In the genomic region with DNA sequence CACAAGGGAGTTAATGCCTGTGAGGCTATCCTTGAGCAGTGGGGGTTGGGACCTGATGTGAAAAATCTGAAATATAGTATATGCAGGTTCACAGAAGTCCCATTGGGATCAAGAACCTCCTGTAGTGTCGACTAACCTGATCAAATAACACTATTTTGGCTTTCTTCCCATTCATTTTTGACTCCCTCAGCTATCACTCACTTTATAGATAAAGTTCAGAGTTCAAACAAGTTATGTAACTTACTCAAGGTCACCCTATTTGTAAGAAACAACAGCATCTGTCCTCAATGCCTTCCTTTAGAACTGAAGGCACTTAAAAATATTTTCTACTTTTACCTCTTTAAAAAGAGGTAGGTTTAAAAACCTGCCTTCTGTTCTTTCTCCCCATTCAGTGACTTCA, we compare ENCODE assay signal across 2 cellular contexts.
TF ChIP-seq lines count a peak whose summit lies in the region.

No MANE protein-coding gene starts in this region.

TF ChIP-seq in GM23338, 12 proteins besides CTCF, POLR2A, EP300 and RAD21 (continued from another document):
- TF ChIP-seq, protein P1, sequence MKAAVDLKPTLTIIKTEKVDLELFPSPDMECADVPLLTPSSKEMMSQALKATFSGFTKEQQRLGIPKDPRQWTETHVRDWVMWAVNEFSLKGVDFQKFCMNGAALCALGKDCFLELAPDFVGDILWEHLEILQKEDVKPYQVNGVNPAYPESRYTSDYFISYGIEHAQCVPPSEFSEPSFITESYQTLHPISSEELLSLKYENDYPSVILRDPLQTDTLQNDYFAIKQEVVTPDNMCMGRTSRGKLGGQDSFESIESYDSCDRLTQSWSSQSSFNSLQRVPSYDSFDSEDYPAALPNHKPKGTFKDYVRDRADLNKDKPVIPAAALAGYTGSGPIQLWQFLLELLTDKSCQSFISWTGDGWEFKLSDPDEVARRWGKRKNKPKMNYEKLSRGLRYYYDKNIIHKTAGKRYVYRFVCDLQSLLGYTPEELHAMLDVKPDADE (IDR thresholded peaks at IDR 0.05): no peak
- no peak for TF ChIP-seq NANOG (IDR thresholded peaks at IDR 0.05; ENCODE audit: borderline replicate concordance)

TF ChIP-seq in H1, 55 proteins besides CTCF, POLR2A, EP300 and RAD21 (continued from another document):
- TF ChIP-seq RNF2 (IDR thresholded peaks at IDR 0.05; ENCODE audit: borderline replicate concordance, low read depth, low read length, missing control alignments, poor library complexity, severe bottlenecking): no peak
- TF ChIP-seq SIX5 (IDR thresholded peaks at IDR 0.05; ENCODE audit: low read depth, low read length): no peak
- no peak for TF ChIP-seq SIN3A (conservative IDR thresholded peaks at IDR 0.05 in 1 of 2, IDR thresholded peaks at IDR 0.05 in 1 of 2; ENCODE audit: low read depth in 1 of 2, low read length in 2 of 2)
- no peak for TF ChIP-seq POLR2AphosphoS5 (IDR thresholded peaks at IDR 0.05; ENCODE audit: low read depth, low read length)
